Comparison of ENCODE assay signal across 12 cellular contexts in the genomic region with DNA sequence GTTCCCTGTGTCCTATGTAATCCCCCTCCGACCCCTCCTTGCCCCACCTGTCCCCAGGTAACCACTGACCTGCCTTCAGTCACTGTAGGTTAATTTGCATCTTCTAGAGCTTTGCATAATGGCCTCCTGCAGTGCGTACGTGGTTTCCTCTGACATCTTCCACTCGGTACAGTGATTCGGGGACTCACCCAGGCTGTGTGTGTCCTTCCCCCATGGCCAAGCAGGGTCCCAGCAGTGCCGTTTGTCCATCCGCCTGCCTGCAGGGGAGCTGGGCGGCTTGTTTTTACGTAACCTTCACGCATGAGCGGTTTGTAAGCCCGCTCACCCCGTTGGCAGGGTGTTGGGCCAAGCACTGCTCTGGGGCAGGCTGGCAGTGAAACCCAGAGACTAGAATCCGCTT.
A peak's percentile ranks its signal among the peaks of the same experiment; 100 is the strongest.
DNase-seq lines count a peak whose midpoint lies in the region; ATAC-seq lines count a peak whose summit lies in the region.
"Had no signal": no experiment of that assay in that cellular context is flagged by ENCODE, and none has a peak within 500 bp of the region (broad histone marks: within the 10 kb centered on the region; RNA-seq: fewer than 3 reads in every experiment).

No MANE protein-coding gene starts in this region.

- no peaks in the 10 kb centered on the region for H3K36me3 ChIP-seq in iPS-20b (ENCODE audit: insufficient read depth, low read depth, low read length)

- H3K27ac ChIP-seq in iPS-20b (ENCODE audit: low read length), result no peak overlapping the region
- H3K27ac ChIP-seq: SJSA1 had no signal

- peak overlapping the region; percentile 34; the same call in 1 of the 2 replicates for H3K9ac ChIP-seq in iPS-20b (ENCODE audit: low read depth, low read length)

- H3K27me3 ChIP-seq in iPS-20b (ENCODE audit: insufficient read depth, low read length), result no peaks in the 10 kb centered on the region
- H3K27me3 ChIP-seq: SJSA1 had no signal

- DNase-seq in COLO668 (lab: John Stamatoyannopoulos, UW; ENCODE audit: unreplicated experiment) (peak; percentile 29), NAMALWA (ENCODE audit: low spot score) (peak; percentile 76)
- no peak for DNase-seq in stimulated activated naive CD8-positive, alpha-beta T cell treated with anti-CD3 and anti-CD28 coated beads, Interleukin-15, Interleukin-2, amounts not matched to agents 100 U/mL and 50 U/mL, for 24 hours
- DNase-seq: activated CD4-positive, alpha-beta memory T cell treated with anti-CD3 and anti-CD28 coated beads for 36 hours; AML-193; natural killer cell had no signal

- no peaks in the 10 kb centered on the region for H3K9me3 ChIP-seq in iPS-20b (ENCODE audit: insufficient read depth, low read depth, low read length)
- H3K9me3 ChIP-seq: SJSA1 had no signal

- ATAC-seq in GM19452 (IDR thresholded peaks at IDR 0.05; ENCODE audit: unreplicated experiment), result peak; percentile 60
- no peak for ATAC-seq in GM21390 (IDR thresholded peaks at IDR 0.05; ENCODE audit: unreplicated experiment)
- ATAC-seq in HG03460 (IDR thresholded peaks at IDR 0.05; ENCODE audit: unreplicated experiment), result no peak
- ATAC-seq in stimulated activated naive CD8-positive, alpha-beta T cell treated with anti-CD3 and anti-CD28 coated beads, Interleukin-15, Interleukin-2, amounts not matched to agents 100 U/mL and 50 U/mL, for 24 hours, result no peak
- no peak for ATAC-seq in GM18868 (IDR thresholded peaks at IDR 0.05; ENCODE audit: unreplicated experiment)

- H3K4me3 ChIP-seq in iPS-20b (ENCODE audit: low read length), result no peak overlapping the region
- H3K4me3 ChIP-seq: SJSA1 had no signal

- peaks cover 19% of the 10 kb centered on the region; the same call in 1 of the 2 replicates for H3K4me1 ChIP-seq in iPS-20b (ENCODE audit: insufficient read depth, low read length)
